In genomic region chr12:42086021-42086420, GRCh38 we compare ENCODE assay signal across 16 cellular contexts. TPM values are rescaled to one million over a fixed set of nuclear protein-coding genes. Genes with fewer than 3 reads are reported as not detected.
DNase-seq lines count a peak whose midpoint lies in the region; ATAC-seq and TF ChIP-seq lines count a peak whose summit lies in the region.
"Had no signal": no experiment of that assay in that cellular context is flagged by ENCODE, and none has a peak within 500 bp of the region (broad histone marks: within the 10 kb centered on the region; RNA-seq: fewer than 3 reads in every experiment).

No MANE protein-coding gene starts in this region.

- H3K4me3 Mint-ChIP-seq in stimulated activated memory B cell treated with anti-CD40 and anti-IgM and Interleukin-4, amounts not matched to agents 10 μg/mL and 1 μg/mL and 100 μg/mL, for 72 hours, result no peak overlapping the region
- H3K4me3 Mint-ChIP-seq: activated naive CD4-positive, alpha-beta T cell treated with anti-CD3 and anti-CD28 coated beads for 36 hours; dendritic cell treated with granulocyte-macrophage colony-stimulating factor and Interleukin-4, amounts not matched to agents 40 ng/mL and 50 ng/mL, for 4 days; natural killer cell treated with Interleukin-12 subunit alpha and Interleukin-12 subunit beta and Interleukin-15 and Interleukin-18, amount 100 ng/mL, for 72 hours had no signal

- H3K36me3 ChIP-seq in adipocyte (ENCODE audit: control insufficient read depth, insufficient read depth, low read length, severe bottlenecking) (peaks cover 4% of the 10 kb centered on the region), spleen (peaks cover 0 to 76% (median 5%) of the 10 kb centered on the region in 6 donors)
- H3K36me3 ChIP-seq: Peyer's patch, suprapubic skin had no signal

- no peak overlapping the region for H3K27ac ChIP-seq in spleen
- H3K27ac ChIP-seq: BLaER1 treated with 17β-estradiol and CSF1 and Interleukin-3, amounts not matched to agents 10 nM and 100 nM; Peyer's patch; suprapubic skin had no signal

- no peak for ATAC-seq in stimulated activated memory B cell treated with anti-CD40 and anti-IgM and Interleukin-4, amounts not matched to agents 10 μg/mL and 1 μg/mL and 100 μg/mL, for 72 hours
- ATAC-seq: natural killer cell treated with Interleukin-12 subunit alpha and Interleukin-12 subunit beta and Interleukin-15 and Interleukin-18, amount 100 ng/mL, for 72 hours had no signal

- H3K4me3 ChIP-seq in adipocyte (ENCODE audit: low read length), result no peak overlapping the region
- no peak overlapping the region for H3K4me3 ChIP-seq in fibroblast of pulmonary artery (replicated peaks; ENCODE audit: low read depth, low read length)
- no peak overlapping the region for H3K4me3 ChIP-seq in spleen
- H3K4me3 ChIP-seq: BLaER1 treated with 17β-estradiol and CSF1 and Interleukin-3, amounts not matched to agents 10 nM and 100 nM; Peyer's patch; suprapubic skin had no signal

- no peak for TF ChIP-seq POLR2A in spleen (IDR thresholded peaks at IDR 0.05)

- peaks cover 2% of the 10 kb centered on the region for H3K9me3 Mint-ChIP-seq in stimulated activated memory B cell treated with anti-CD40 and anti-IgM and Interleukin-4, amounts not matched to agents 10 μg/mL and 1 μg/mL and 100 μg/mL, for 72 hours
- H3K9me3 Mint-ChIP-seq: activated naive CD4-positive, alpha-beta T cell treated with anti-CD3 and anti-CD28 coated beads for 36 hours had no signal

- H3K9ac ChIP-seq in adipocyte (ENCODE audit: low read length), result no peak overlapping the region
- H3K9ac ChIP-seq: BLaER1 treated with 17β-estradiol and CSF1 and Interleukin-3, amounts not matched to agents 10 nM and 100 nM had no signal

- 58 to 69% (median 66%) methylated on average over 2 of the region's 2 CpGs for WGBS in spleen, 5 donors

- peaks cover 11% of the 10 kb centered on the region for H3K4me1 Mint-ChIP-seq in stimulated activated memory B cell treated with anti-CD40 and anti-IgM and Interleukin-4, amounts not matched to agents 10 μg/mL and 1 μg/mL and 100 μg/mL, for 72 hours

- H3K36me3 Mint-ChIP-seq in stimulated activated memory B cell treated with anti-CD40 and anti-IgM and Interleukin-4, amounts not matched to agents 10 μg/mL and 1 μg/mL and 100 μg/mL, for 72 hours, result peaks cover 67% of the 10 kb centered on the region

- H3K27me3 ChIP-seq in adipocyte (replicated peaks; ENCODE audit: control insufficient read depth, insufficient read depth, low read length) (no peaks in the 10 kb centered on the region), spleen (replicated peaks in 1 of 7) (no peaks in the 10 kb centered on the region)
- H3K27me3 ChIP-seq: BLaER1 treated with 17β-estradiol and CSF1 and Interleukin-3, amounts not matched to agents 10 nM and 100 nM; Peyer's patch; suprapubic skin had no signal

- no peak overlapping the region for H3K27ac Mint-ChIP-seq in stimulated activated memory B cell treated with anti-CD40 and anti-IgM and Interleukin-4, amounts not matched to agents 10 μg/mL and 1 μg/mL and 100 μg/mL, for 72 hours
- H3K27ac Mint-ChIP-seq: activated naive CD4-positive, alpha-beta T cell treated with anti-CD3 and anti-CD28 coated beads for 36 hours; dendritic cell treated with granulocyte-macrophage colony-stimulating factor and Interleukin-4, amounts not matched to agents 40 ng/mL and 50 ng/mL, for 4 days; natural killer cell treated with Interleukin-12 subunit alpha and Interleukin-12 subunit beta and Interleukin-15 and Interleukin-18, amount 100 ng/mL, for 72 hours had no signal

- H3K27me3 Mint-ChIP-seq in stimulated activated memory B cell treated with anti-CD40 and anti-IgM and Interleukin-4, amounts not matched to agents 10 μg/mL and 1 μg/mL and 100 μg/mL, for 72 hours, result no peaks in the 10 kb centered on the region
- H3K27me3 Mint-ChIP-seq: dendritic cell treated with granulocyte-macrophage colony-stimulating factor and Interleukin-4, amounts not matched to agents 40 ng/mL and 50 ng/mL, for 4 days; natural killer cell treated with Interleukin-12 subunit alpha and Interleukin-12 subunit beta and Interleukin-15 and Interleukin-18, amount 100 ng/mL, for 72 hours had no signal

- H3K9me3 ChIP-seq in adipocyte (ENCODE audit: control insufficient read depth, low read length) (no peaks in the 10 kb centered on the region), spleen (no peaks in the 10 kb centered on the region)
- H3K9me3 ChIP-seq: BLaER1 treated with 17β-estradiol and CSF1 and Interleukin-3, amounts not matched to agents 10 nM and 100 nM; Peyer's patch; suprapubic skin had no signal

- TF ChIP-seq CTCF in fibroblast of pulmonary artery (IDR thresholded peaks at IDR 0.05; ENCODE audit: low read length, missing control alignments), result no peak
- TF ChIP-seq CTCF in spleen (IDR thresholded peaks at IDR 0.05 in 8 of 11, conservative IDR thresholded peaks at IDR 0.05 in 3 of 11), result no peak

- DNase-seq in LHCN-M2 (ENCODE audit: low read depth) (peak; percentile 49), adipocyte (ENCODE audit: low read depth) (peak; percentile 62), fibroblast of pulmonary artery (ENCODE audit: low read depth) (peak; percentile 40), superior temporal gyrus (ENCODE audit: extremely low spot score) (peak; percentile 41), T-helper 2 cell (no peak), spleen (no peak)
- DNase-seq: activated naive CD4-positive, alpha-beta T cell treated with anti-CD3 and anti-CD28 coated beads for 36 hours; activated T-cell treated with anti-CD3 and anti-CD28 coated beads for 4 hours; Peyer's patch; small intestine; stimulated activated CD8-positive, alpha-beta memory T cell treated with anti-CD3 and anti-CD28 coated beads, Interleukin-4, amount 100 ng/mL, for 48 hours had no signal

- H3K4me1 ChIP-seq in adipocyte (ENCODE audit: control insufficient read depth, insufficient read depth, low read length) (peaks cover 12% of the 10 kb centered on the region), spleen (peaks cover 0 to 10% (median 0%) of the 10 kb centered on the region in 6 donors)
- H3K4me1 ChIP-seq: Peyer's patch, suprapubic skin had no signal

- intact Hi-C loops in spleen (cut with DNase I; ENCODE audit: low total_unique reads), result no loop called here

RNA-seq across cellular contexts. Expression of gene GXYLT1, which starts 58.7 kb away (rescaled TPM):
- total RNA-seq in LHCN-M2 (2014; rRNA removed) (19.2 and 19.8 TPM in 2 replicates), spleen (10 to 100 TPM; 10.5 to 21.7 (median 13.7) TPM)
- polyA plus RNA-seq in LHCN-M2 (2012), result 4.5 TPM
- polyA plus RNA-seq in spleen, result 1 to 10 TPM; 1.6 to 2.6 (median 1.7) TPM

Comparison
In these comparisons a context has a peak if more than half of its experiments do, and no peak if none do; other contexts are left out.
1. DNase-seq: peak in LHCN-M2 (single experiment), adipocyte (single experiment), fibroblast of pulmonary artery (single experiment) and superior temporal gyrus (single experiment); none in T-helper 2 cell (0 of 5) and spleen (single experiment).